In the genomic region with DNA sequence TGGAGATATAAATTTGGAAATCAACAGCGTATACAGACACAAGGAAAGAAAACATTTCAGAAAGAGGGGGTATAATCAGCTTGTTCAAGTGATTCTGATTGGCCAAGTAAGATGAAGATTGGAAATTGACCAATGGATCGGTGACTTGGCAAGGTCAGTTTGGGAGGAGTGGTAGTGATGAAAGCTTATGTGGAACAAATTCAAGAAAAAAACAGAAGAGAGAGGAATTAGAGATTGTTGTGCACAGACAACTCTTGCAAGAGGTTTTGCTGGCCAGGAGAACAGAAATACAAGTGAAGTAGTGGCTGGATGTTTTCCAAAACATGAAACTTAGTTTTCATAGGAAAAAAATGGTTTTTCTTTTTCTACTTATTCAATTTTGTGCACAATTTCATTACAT, we compare ENCODE assay signal across 27 cellular contexts. TPM values are rescaled to one million over a fixed set of nuclear protein-coding genes. Genes with fewer than 3 reads are reported as not detected.
A peak's percentile ranks its signal among the peaks of the same experiment; 100 is the strongest.
DNase-seq lines count a peak whose midpoint lies in the region; ATAC-seq and TF ChIP-seq lines count a peak whose summit lies in the region.
"Had no signal": no experiment of that assay in that cellular context is flagged by ENCODE, and none has a peak within 500 bp of the region (broad histone marks: within the 10 kb centered on the region; RNA-seq: fewer than 3 reads in every experiment).

No MANE protein-coding gene starts in this region.

- H3K9me2 ChIP-seq in Loucy (replicated peaks; ENCODE audit: low read depth, low read length) = no peaks in the 10 kb centered on the region

- H3K9me3 ChIP-seq in BLaER1 (peaks cover 14% of the 10 kb centered on the region), Loucy (ENCODE audit: insufficient read depth, low read depth, low read length) (no peaks in the 10 kb centered on the region), esophagus muscularis mucosa (no peaks in the 10 kb centered on the region)
- H3K9me3 ChIP-seq: heart right ventricle, lower lobe of right lung, SJSA1, tibial nerve had no signal

- H3K4me2 ChIP-seq in BLaER1 (peak overlapping the region; percentile 43), Loucy (ENCODE audit: low read depth, low read length, poor library complexity, severe bottlenecking) (peak overlapping the region; percentile 19)

- no peak for TF ChIP-seq EP300 in esophagus muscularis mucosa (IDR thresholded peaks at IDR 0.05)

- H4K20me1 ChIP-seq in BLaER1 = no peaks in the 10 kb centered on the region
- no peaks in the 10 kb centered on the region for H4K20me1 ChIP-seq in Loucy (ENCODE audit: insufficient read depth, low read length, poor library complexity, severe bottlenecking)

- intact Hi-C loops in activated CD8-positive, alpha-beta T cell treated with anti-CD3 and anti-CD28 coated beads for 36 hours (cut with micrococcal nuclease) = loop anchor here (2.0 kb wide), 1 partner anchor 14 kb away; no protein-coding TSS in a partner anchor
- intact Hi-C loops in esophagus muscularis mucosa (cut with DNase I) = no loop called here

- ATAC-seq in activated CD8-positive, alpha-beta T cell treated with anti-CD3 and anti-CD28 coated beads for 36 hours = peak; percentile 34
- no peak for ATAC-seq in activated CD8-positive, alpha-beta T cell treated with anti-CD3 and anti-CD28 coated beads, Interleukin-2, amount 10 ng/mL, durations not matched to agents 7 days and 5 days
- ATAC-seq: K562, lower lobe of right lung, sciatic nerve had no signal

- TF ChIP-seq POLR2A in esophagus muscularis mucosa (IDR thresholded peaks at IDR 0.05; ENCODE audit: low read depth) = no peak

- H3K27me3 ChIP-seq in BLaER1 (no peaks in the 10 kb centered on the region), Loucy (ENCODE audit: insufficient read depth, low read length, poor library complexity, severe bottlenecking) (no peaks in the 10 kb centered on the region), esophagus muscularis mucosa (no peaks in the 10 kb centered on the region)
- H3K27me3 ChIP-seq: SJSA1, tibial nerve had no signal

- no peak overlapping the region for H3K4me3 Mint-ChIP-seq in activated CD8-positive, alpha-beta T cell treated with anti-CD3 and anti-CD28 coated beads for 36 hours
- no peak overlapping the region for H3K4me3 Mint-ChIP-seq in activated CD8-positive, alpha-beta T cell treated with anti-CD3 and anti-CD28 coated beads, Interleukin-2, amount 10 ng/mL, durations not matched to agents 7 days and 5 days
- H3K4me3 Mint-ChIP-seq: endodermal cell, naive B cell had no signal

- TF ChIP-seq CTCF in activated CD8-positive, alpha-beta T cell treated with anti-CD3 and anti-CD28 coated beads for 36 hours (IDR thresholded peaks at IDR 0.05) = no peak
- TF ChIP-seq CTCF in Loucy (conservative IDR thresholded peaks at IDR 0.05; ENCODE audit: low read length) (no peak), esophagus muscularis mucosa (IDR thresholded peaks at IDR 0.05) (no peak)

- peaks cover 16% of the 10 kb centered on the region; the same call in 1 of the 2 replicates for H3K79me2 ChIP-seq in Loucy (ENCODE audit: insufficient read depth, low read length)

- H3K27ac ChIP-seq in BLaER1 = 0 out of 2 replicates have a peak overlapping the region, but pooled peaks have one; percentile 40
- no peak overlapping the region for H3K27ac ChIP-seq in esophagus muscularis mucosa (replicated peaks in 1 of 4)
- H3K27ac ChIP-seq: lower lobe of right lung, SJSA1, tibial nerve had no signal

- H2AFZ ChIP-seq in Loucy (ENCODE audit: low read length) = no peak overlapping the region

- H3K4me1 ChIP-seq in BLaER1 (peaks cover 58% of the 10 kb centered on the region), Loucy (ENCODE audit: insufficient read depth, low read length, poor library complexity, severe bottlenecking) (peaks cover 27% of the 10 kb centered on the region), esophagus muscularis mucosa (no peaks in the 10 kb centered on the region)
- H3K4me1 ChIP-seq: lower lobe of right lung, SJSA1, tibial nerve had no signal

- peaks cover 41% of the 10 kb centered on the region for H3K4me1 Mint-ChIP-seq in activated CD8-positive, alpha-beta T cell treated with anti-CD3 and anti-CD28 coated beads for 36 hours (ENCODE audit: low read depth)
- peaks cover 36% of the 10 kb centered on the region for H3K4me1 Mint-ChIP-seq in activated CD8-positive, alpha-beta T cell treated with anti-CD3 and anti-CD28 coated beads, Interleukin-2, amount 10 ng/mL, durations not matched to agents 7 days and 5 days (ENCODE audit: low read depth)
- H3K4me1 Mint-ChIP-seq: endodermal cell had no signal

- no peaks in the 10 kb centered on the region for H3K9me3 Mint-ChIP-seq in activated CD8-positive, alpha-beta T cell treated with anti-CD3 and anti-CD28 coated beads for 36 hours
- no peaks in the 10 kb centered on the region for H3K9me3 Mint-ChIP-seq in activated CD8-positive, alpha-beta T cell treated with anti-CD3 and anti-CD28 coated beads, Interleukin-2, amount 10 ng/mL, durations not matched to agents 7 days and 5 days (ENCODE audit: insufficient read depth)
- H3K9me3 Mint-ChIP-seq: naive B cell had no signal

- H3K36me3 ChIP-seq in BLaER1 = peaks cover 32% of the 10 kb centered on the region
- H3K36me3 ChIP-seq in Loucy (ENCODE audit: insufficient read depth, low read length) = no peaks in the 10 kb centered on the region
- H3K36me3 ChIP-seq in esophagus muscularis mucosa = no peaks in the 10 kb centered on the region
- H3K36me3 ChIP-seq: heart right ventricle, lower lobe of right lung, SJSA1, tibial nerve had no signal

- H3K9ac ChIP-seq in BLaER1 (no peak overlapping the region), Loucy (ENCODE audit: low read depth, low read length, poor library complexity, severe bottlenecking) (no peak overlapping the region)

- 0 out of 2 replicates have a peak, but pooled peaks cover 6% of the 10 kb centered on the region for H3F3A ChIP-seq in Loucy (ENCODE audit: low read depth)

- H3K27ac Mint-ChIP-seq in activated CD8-positive, alpha-beta T cell treated with anti-CD3 and anti-CD28 coated beads for 36 hours = peak overlapping the region; percentile 81
- no peak overlapping the region for H3K27ac Mint-ChIP-seq in activated CD8-positive, alpha-beta T cell treated with anti-CD3 and anti-CD28 coated beads, Interleukin-2, amount 10 ng/mL, durations not matched to agents 7 days and 5 days
- H3K27ac Mint-ChIP-seq: endodermal cell, progenitor cell of endocrine pancreas had no signal

- H3K36me3 Mint-ChIP-seq in activated CD8-positive, alpha-beta T cell treated with anti-CD3 and anti-CD28 coated beads for 36 hours (ENCODE audit: low read depth) = peaks cover 16% of the 10 kb centered on the region
- H3K36me3 Mint-ChIP-seq in activated CD8-positive, alpha-beta T cell treated with anti-CD3 and anti-CD28 coated beads, Interleukin-2, amount 10 ng/mL, durations not matched to agents 7 days and 5 days (ENCODE audit: low read depth) = peaks cover 47% of the 10 kb centered on the region

- POLR2A ChIA-PET in activated CD8-positive, alpha-beta T cell treated with anti-CD3 and anti-CD28 coated beads for 36 hours (lab: Charles Lee) = interaction anchor here (0.7 to 1.3 kb wide), 3 partner anchors 12 to 25 kb away, joined by 3 read pairs; a partner anchor contains a TSS
- POLR2A ChIA-PET in activated CD8-positive, alpha-beta T cell treated with anti-CD3 and anti-CD28 coated beads, Interleukin-2, amount 10 ng/mL, durations not matched to agents 7 days and 5 days (lab: Charles Lee) = no interaction called here

- DNase-seq in activated CD8-positive, alpha-beta T cell treated with anti-CD3 and anti-CD28 coated beads for 36 hours = no peak
- no peak for DNase-seq in activated CD8-positive, alpha-beta T cell treated with anti-CD3 and anti-CD28 coated beads, Interleukin-2, amount 10 ng/mL, durations not matched to agents 7 days and 5 days
- DNase-seq in esophagus muscularis mucosa (ENCODE audit: extremely low spot score) (peak; percentile 37), NCI-H1105 (lab: John Stamatoyannopoulos, UW) (no peak), glomerular visceral epithelial cell (ENCODE audit: extremely low spot score) (no peak), globus pallidus (ENCODE audit: low spot score) (no peak)
- DNase-seq: activated CD4-positive, CD25-positive, alpha-beta regulatory T cell treated with anti-CD3 and anti-CD28 coated beads, Interleukin-2, amount 50 U/mL, for 72 hours; activated effector memory CD4-positive, alpha-beta T cell treated with Interleukin-2 at 50 U/mL for 16 hours; DMS 273 treated with DMSO at 0.1 percent for 48 hours; endodermal cell; heart right ventricle; lower lobe of right lung; midbrain; naive B cell; NCI-H1092 treated with DMSO at 0.1 percent for 48 hours; NCI-H187; NCI-H82; nucleus accumbens; stimulated activated CD4-positive, alpha-beta T cell treated with anti-CD3 and anti-CD28 coated beads, Interleukin-2, amount 100 ng/mL, for 48 hours had no signal

- CTCF ChIA-PET in activated CD8-positive, alpha-beta T cell treated with anti-CD3 and anti-CD28 coated beads for 36 hours (lab: Charles Lee) = interaction anchor here (1.1 to 2.2 kb wide), 6 partner anchors 11 to 88 kb away, joined by 3 to 9 read pairs (median 5); no protein-coding TSS in a partner anchor
- CTCF ChIA-PET in activated CD8-positive, alpha-beta T cell treated with anti-CD3 and anti-CD28 coated beads, Interleukin-2, amount 10 ng/mL, durations not matched to agents 7 days and 5 days (lab: Charles Lee) = interaction anchor here (0.9 to 1.6 kb wide), 3 partner anchors 9 to 66 kb away, joined by 4 to 7 read pairs (median 4); no protein-coding TSS in a partner anchor

- no peaks in the 10 kb centered on the region for H3K27me3 Mint-ChIP-seq in activated CD8-positive, alpha-beta T cell treated with anti-CD3 and anti-CD28 coated beads for 36 hours
- no peaks in the 10 kb centered on the region for H3K27me3 Mint-ChIP-seq in activated CD8-positive, alpha-beta T cell treated with anti-CD3 and anti-CD28 coated beads, Interleukin-2, amount 10 ng/mL, durations not matched to agents 7 days and 5 days (ENCODE audit: low read depth)
- H3K27me3 Mint-ChIP-seq: naive B cell had no signal

- WGBS in esophagus muscularis mucosa = 82% methylated on average over 2 of the region's 2 CpGs

- H3K4me3 ChIP-seq in BLaER1 (no peak overlapping the region), Loucy (ENCODE audit: low read length, poor library complexity, severe bottlenecking) (no peak overlapping the region), esophagus muscularis mucosa (no peak overlapping the region)
- H3K4me3 ChIP-seq: K562, lower lobe of right lung, SJSA1, tibial nerve had no signal

RNA-seq across cellular contexts. Expression of a gene that starts 16.3 kb away (rescaled TPM):
- 10 to 100 TPM; 24.3 to 25.6 TPM for total RNA-seq in activated CD8-positive, alpha-beta T cell treated with anti-CD3 and anti-CD28 coated beads for 36 hours
- 10 to 100 TPM; 88.8 to 93.4 TPM for total RNA-seq in activated CD8-positive, alpha-beta T cell treated with anti-CD3 and anti-CD28 coated beads, Interleukin-2, amount 10 ng/mL, durations not matched to agents 7 days and 5 days
- 1 to 10 TPM; 1.4 to 5.8 (median 2.6) TPM for total RNA-seq in esophagus muscularis mucosa
- total RNA-seq: A673, progenitor cell of endocrine pancreas had no signal
